In the genomic region with DNA sequence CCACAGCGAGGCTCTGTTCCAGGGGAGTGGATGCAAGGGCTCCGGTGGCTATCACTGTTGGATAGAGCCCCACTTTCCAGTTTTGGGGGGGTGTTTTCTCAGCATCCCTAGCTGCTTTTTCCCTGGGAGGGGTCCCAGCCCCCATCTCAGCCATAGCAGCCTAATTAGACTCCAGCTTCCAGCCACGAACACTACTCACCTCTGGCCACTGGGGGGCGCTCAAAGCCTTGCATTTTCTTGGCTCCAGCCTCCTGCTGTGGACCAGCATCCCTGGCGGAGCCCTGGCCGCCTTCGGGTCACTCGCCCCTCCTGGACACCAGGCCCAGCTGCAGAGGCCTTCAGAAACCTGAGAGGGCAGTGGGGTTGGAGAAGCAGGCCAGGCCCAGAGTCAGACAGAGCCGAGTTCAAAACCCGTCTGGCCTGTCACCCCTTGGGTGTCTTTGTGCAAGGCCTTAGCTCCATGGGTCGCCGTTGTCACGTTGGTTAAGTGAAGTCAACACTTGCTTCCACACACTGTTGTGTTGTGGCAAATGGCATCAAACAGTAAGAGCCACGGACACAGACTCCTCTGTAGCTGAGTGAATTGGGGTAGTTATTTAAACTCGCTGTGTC, we compare ENCODE assay signal across 8 cellular contexts.
A peak's percentile ranks its signal among the peaks of the same experiment; 100 is the strongest.
DNase-seq lines count a peak whose midpoint lies in the region; ATAC-seq and TF ChIP-seq lines count a peak whose summit lies in the region.

No MANE protein-coding gene starts in this region.

- no peak overlapping the region for H3K4me2 ChIP-seq in GM23338

- no peak overlapping the region for H3K27ac Mint-ChIP-seq in CD4-positive, CD25-positive, alpha-beta regulatory T cell
- no peak overlapping the region; the same call in 1 of the 2 replicates for H3K27ac Mint-ChIP-seq in GM23338

- no peaks in the 10 kb centered on the region for H3K9me3 Mint-ChIP-seq in CD4-positive, CD25-positive, alpha-beta regulatory T cell
- H3K9me3 Mint-ChIP-seq in GM23338: no peaks in the 10 kb centered on the region; the same call in 2 of the 3 replicates

- H3K27me3 Mint-ChIP-seq in CD4-positive, CD25-positive, alpha-beta regulatory T cell: no peaks in the 10 kb centered on the region
- H3K27me3 Mint-ChIP-seq in GM23338 (ENCODE audit: insufficient read depth, low read depth, poor library complexity): no peaks in the 10 kb centered on the region

- intact Hi-C loops in head of caudate nucleus (cut with DNase I): loop anchor here (10.0 kb wide), 1 partner anchor 923 kb away; no protein-coding TSS in a partner anchor
- intact Hi-C loops in prostate gland (cut with DNase I): loop anchor here (10.0 kb wide), 1 partner anchor 443 kb away; a partner anchor contains a TSS

- peak; percentile 91 to 97 for TF ChIP-seq CTCF in GM23338 (conservative IDR thresholded peaks at IDR 0.05; ENCODE audit: low read depth in 2 of 2)
- TF ChIP-seq CTCF in prostate gland (IDR thresholded peaks at IDR 0.05): peak; percentile 74 to 82 (median 76)

- no peak overlapping the region for H3K4me3 ChIP-seq in CD4-positive, CD25-positive, alpha-beta regulatory T cell (ENCODE audit: low read depth, low read length)
- no peak overlapping the region for H3K4me3 ChIP-seq in GM23338
- no peak overlapping the region for H3K4me3 ChIP-seq in prostate gland

- no peaks in the 10 kb centered on the region for H3K9me2 ChIP-seq in GM23338 (ENCODE audit: insufficient read depth)

- H3K4me1 Mint-ChIP-seq in CD4-positive, CD25-positive, alpha-beta regulatory T cell: no peaks in the 10 kb centered on the region
- H3K4me1 Mint-ChIP-seq in GM23338: peaks cover 8% of the 10 kb centered on the region; the same call in 2 of the 3 replicates

- H3K27ac ChIP-seq in CD4-positive, CD25-positive, alpha-beta regulatory T cell (ENCODE audit: insufficient read depth, low read length, poor library complexity, severe bottlenecking): no peak overlapping the region
- H3K27ac ChIP-seq in GM23338 (ENCODE audit: low read depth) (no peak overlapping the region), prostate gland (no peak overlapping the region)

- 62% methylated on average over 15 of the region's 15 CpGs for WGBS in prostate gland

- H3K4me3 Mint-ChIP-seq in CD4-positive, CD25-positive, alpha-beta regulatory T cell: no peak overlapping the region
- H3K4me3 Mint-ChIP-seq in GM23338: no peak overlapping the region

- H3K79me2 ChIP-seq in GM23338 (replicated peaks; ENCODE audit: insufficient read depth): no peaks in the 10 kb centered on the region

- H4K20me1 ChIP-seq in GM23338 (replicated peaks; ENCODE audit: insufficient read depth): no peaks in the 10 kb centered on the region

- no peaks in the 10 kb centered on the region for H3K27me3 ChIP-seq in CD4-positive, CD25-positive, alpha-beta regulatory T cell (ENCODE audit: control insufficient read depth, insufficient read depth, low read length)
- no peaks in the 10 kb centered on the region for H3K27me3 ChIP-seq in GM23338 (ENCODE audit: insufficient read depth)
- H3K27me3 ChIP-seq in prostate gland (replicated peaks; ENCODE audit: insufficient read depth): no peaks in the 10 kb centered on the region

- DNase-seq in CD4-positive, CD25-positive, alpha-beta regulatory T cell: peak; percentile 5 to 31 (median 7)
- DNase-seq in GM23338 (ENCODE audit: low spot score) (peak; percentile 78), RPMI7951 (ENCODE audit: low read depth) (peak; percentile 47), head of caudate nucleus (peak; percentile 33 to 92 (median 82)), prostate gland (ENCODE audit: low spot score) (peak; percentile 45)
- peak; percentile 46 for DNase-seq in activated naive CD4-positive, alpha-beta T cell treated with anti-CD3 and anti-CD28 coated beads, Interleukin-2, amount 50 U/mL, for 16 hours

- H3K9me3 ChIP-seq in CD4-positive, CD25-positive, alpha-beta regulatory T cell (ENCODE audit: control insufficient read depth in 2 of 2, low read length in 2 of 2): no peaks in the 10 kb centered on the region
- H3K9me3 ChIP-seq in prostate gland: no peaks in the 10 kb centered on the region

- H3K36me3 ChIP-seq in CD4-positive, CD25-positive, alpha-beta regulatory T cell (ENCODE audit: control insufficient read depth, insufficient read depth, low read length): no peaks in the 10 kb centered on the region
- no peaks in the 10 kb centered on the region for H3K36me3 ChIP-seq in GM23338 (ENCODE audit: insufficient read depth)
- H3K36me3 ChIP-seq in prostate gland: peaks cover 0 to 12% of the 10 kb centered on the region in 2 donors

- H3K36me3 Mint-ChIP-seq in CD4-positive, CD25-positive, alpha-beta regulatory T cell: no peaks in the 10 kb centered on the region
- H3K36me3 Mint-ChIP-seq in GM23338 (ENCODE audit: low read depth): peaks cover 56% of the 10 kb centered on the region

- H2AFZ ChIP-seq in GM23338: no peak overlapping the region

- no peak for TF ChIP-seq POLR2A in prostate gland (IDR thresholded peaks at IDR 0.05)

- H3F3A ChIP-seq in GM23338 (replicated peaks; ENCODE audit: low read depth): no peaks in the 10 kb centered on the region

- no peaks in the 10 kb centered on the region for H3K4me1 ChIP-seq in CD4-positive, CD25-positive, alpha-beta regulatory T cell (ENCODE audit: control insufficient read depth, insufficient read depth, low read length, poor library complexity, severe bottlenecking)
- H3K4me1 ChIP-seq in GM23338 (ENCODE audit: insufficient read depth) (no peaks in the 10 kb centered on the region), prostate gland (replicated peaks) (no peaks in the 10 kb centered on the region)

- ATAC-seq in CD4-positive, CD25-positive, alpha-beta regulatory T cell (ENCODE audit: low read depth in 2 of 2): no peak
- peak; percentile 75 for ATAC-seq in GM23338
- ATAC-seq in GM18867 (IDR thresholded peaks at IDR 0.05; ENCODE audit: unreplicated experiment): no peak
- no peak for ATAC-seq in GM21825 (IDR thresholded peaks at IDR 0.05; ENCODE audit: unreplicated experiment)

TF ChIP-seq in GM23338, 12 proteins besides CTCF, POLR2A, EP300 and RAD21 (continues in another document):
- no peak for TF ChIP-seq CREB1 (CRISPR knock-in tag; IDR thresholded peaks at IDR 0.05; ENCODE audit: low read depth)
- TF ChIP-seq EZH2phosphoT487 (IDR thresholded peaks at IDR 0.05; ENCODE audit: unreplicated experiment): no peak
- TF ChIP-seq, protein P1, sequence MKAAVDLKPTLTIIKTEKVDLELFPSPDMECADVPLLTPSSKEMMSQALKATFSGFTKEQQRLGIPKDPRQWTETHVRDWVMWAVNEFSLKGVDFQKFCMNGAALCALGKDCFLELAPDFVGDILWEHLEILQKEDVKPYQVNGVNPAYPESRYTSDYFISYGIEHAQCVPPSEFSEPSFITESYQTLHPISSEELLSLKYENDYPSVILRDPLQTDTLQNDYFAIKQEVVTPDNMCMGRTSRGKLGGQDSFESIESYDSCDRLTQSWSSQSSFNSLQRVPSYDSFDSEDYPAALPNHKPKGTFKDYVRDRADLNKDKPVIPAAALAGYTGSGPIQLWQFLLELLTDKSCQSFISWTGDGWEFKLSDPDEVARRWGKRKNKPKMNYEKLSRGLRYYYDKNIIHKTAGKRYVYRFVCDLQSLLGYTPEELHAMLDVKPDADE (IDR thresholded peaks at IDR 0.05): no peak
- no peak for TF ChIP-seq JUNB (IDR thresholded peaks at IDR 0.05; ENCODE audit: unreplicated experiment)
- TF ChIP-seq POLR2AphosphoS5 (IDR thresholded peaks at IDR 0.05; ENCODE audit: low read depth): no peak
- TF ChIP-seq ZNF114 (CRISPR knock-in tag; IDR thresholded peaks at IDR 0.05): no peak
- TF ChIP-seq EZH2 (IDR thresholded peaks at IDR 0.05; ENCODE audit: low read depth, unreplicated experiment): no peak

Comparison
In these comparisons a context has a peak if more than half of its experiments do, and no peak if none do; other contexts are left out.
1. DNase-seq: peak in every context shown above with its lines; median percentile 82 in head of caudate nucleus; 78 in GM23338; 47 in RPMI7951; 46 in activated naive CD4-positive, alpha-beta T cell treated with anti-CD3 and anti-CD28 coated beads, Interleukin-2, amount 50 U/mL, for 16 hours; 45 in prostate gland; 7 in CD4-positive, CD25-positive, alpha-beta regulatory T cell.